In the genomic region with DNA sequence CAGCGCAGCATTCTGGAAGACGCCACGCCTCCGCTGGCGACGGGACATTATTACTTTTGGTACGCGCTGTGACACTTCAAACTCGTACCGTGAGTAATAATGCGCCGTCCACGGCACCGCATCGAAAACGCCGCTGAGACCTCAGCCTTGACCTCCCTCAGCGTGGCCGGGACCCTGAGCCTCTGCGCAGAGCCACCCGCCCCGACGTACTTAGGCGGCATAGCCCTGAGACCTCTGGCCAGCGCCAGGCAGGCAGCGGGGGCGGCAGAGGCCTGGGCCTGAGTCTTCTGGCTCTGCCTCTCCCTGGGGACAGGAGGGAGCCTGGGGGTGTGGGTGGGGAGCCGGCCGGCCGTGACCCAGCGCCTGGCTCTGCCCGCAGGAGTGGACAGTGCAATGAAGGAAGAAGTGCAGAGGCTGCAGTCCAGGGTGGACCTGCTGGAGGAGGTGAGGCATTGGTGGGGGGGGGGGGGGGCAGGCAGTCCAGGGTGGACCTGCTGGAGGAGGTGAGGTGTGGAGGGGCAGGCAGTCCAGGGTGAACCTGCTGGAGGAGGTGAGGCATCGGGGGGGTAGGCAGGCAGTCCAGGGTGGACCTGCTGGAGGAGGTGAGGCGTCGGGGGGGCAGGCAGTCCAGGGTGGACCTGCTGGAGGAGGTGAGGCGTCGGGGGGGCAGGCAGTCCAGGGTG, we compare ENCODE assay signal across 20 cellular contexts. TPM values are rescaled to one million over a fixed set of nuclear protein-coding genes. Genes with fewer than 3 reads are reported as not detected.
DNase-seq lines count a peak whose midpoint lies in the region; ATAC-seq, FAIRE-seq and TF ChIP-seq lines count a peak whose summit lies in the region.
"Had no signal": no experiment of that assay in that cellular context is flagged by ENCODE, and none has a peak within 500 bp of the region (broad histone marks: within the 10 kb centered on the region; RNA-seq: fewer than 3 reads in every experiment).

No MANE protein-coding gene starts in this region.

- POLR2A ChIA-PET in H1 (lab: Charles Lee; ENCODE audit: partially characterized antibody) = interaction anchor here (0.9 to 3.2 kb wide), 2 partner anchors 12 to 26 kb away, joined by 3 to 15 read pairs; no protein-coding TSS in a partner anchor

- no peak overlapping the region for H3K23ac ChIP-seq in H1 (ENCODE audit: insufficient read length)

- no peak overlapping the region for H3K18ac ChIP-seq in H1 (ENCODE audit: extremely low read depth, low read length)

- no peak overlapping the region for H2AK5ac ChIP-seq in H1 (ENCODE audit: low read depth, low read length)

- no peaks in the 10 kb centered on the region for H3K79me1 ChIP-seq in H1 (ENCODE audit: low read depth, low read length)

- no peak overlapping the region for H2BK20ac ChIP-seq in H1 (ENCODE audit: low read length)

- CTCF ChIA-PET in H1 (lab: Charles Lee; ENCODE audit: partially characterized antibody) = interaction anchor here (0.6 to 6.5 kb wide), 31 partner anchors 9 to 893 kb away, joined by 3 to 125 read pairs (median 6); a partner anchor contains a TSS

- H2AFZ ChIP-seq in GM23248 (no peak overlapping the region), H1 (ENCODE audit: low read length) (no peak overlapping the region)

- TF ChIP-seq EP300 in H1 (IDR thresholded peaks at IDR 0.05; ENCODE audit: borderline replicate concordance in 1 of 2, low read depth in 2 of 2, low read length in 2 of 2) = no peak

- H3K36me3 ChIP-seq in BE2C (no peaks in the 10 kb centered on the region), GM23248 (ENCODE audit: low read depth) (no peaks in the 10 kb centered on the region), H1 (ENCODE audit: control insufficient read depth in 2 of 4, insufficient read depth in 4 of 4, low read length in 3 of 4) (no peaks in the 10 kb centered on the region; a peak in 2 of 8 replicates), mucosa of descending colon (ENCODE audit: low read depth) (no peaks in the 10 kb centered on the region)
- H3K36me3 ChIP-seq: ovary had no signal

- DNase-seq in BE2C (peak; percentile 63), GM23248 (peak; percentile 39), H1 (ENCODE audit: low read depth in 1 of 2, low spot score in 2 of 2) (no peak), mucosa of descending colon (peak in 1 of 3 donors; percentile 37), NCI-H2107 treated with DMSO at 0.1 percent for 48 hours (lab: John Stamatoyannopoulos, UW; ENCODE audit: unreplicated experiment) (no peak), GM03348 (ENCODE audit: low spot score) (no peak)
- DNase-seq: effector memory CD4-positive, alpha-beta T cell; natural killer cell; NCI-H524 treated with DMSO at 0.1 percent for 48 hours had no signal

- H4K8ac ChIP-seq in H1 (ENCODE audit: extremely low read depth, insufficient read depth, low read length) = 0 out of 2 replicates have a peak overlapping the region, but pooled peaks have one; percentile 51

- H3K4ac ChIP-seq in H1 (replicated peaks; ENCODE audit: insufficient read length, low read depth, low read length) = no peak overlapping the region

- no peak overlapping the region for H4K91ac ChIP-seq in H1 (replicated peaks; ENCODE audit: insufficient read length, low read length)

- H4K5ac ChIP-seq in H1 (ENCODE audit: insufficient read length, low read depth, low read length) = no peak overlapping the region

- H3F3A ChIP-seq in GM23248 (ENCODE audit: insufficient read depth) = no peaks in the 10 kb centered on the region

- intact Hi-C loops in mucosa of descending colon (cut with DNase I, micrococcal nuclease) = no loop called here

- H3K23me2 ChIP-seq in H1 (ENCODE audit: low read depth, low read length) = no peaks in the 10 kb centered on the region; the same call in 1 of the 2 replicates

- no peak for TF ChIP-seq CTCF in BE2C (IDR thresholded peaks at IDR 0.05; ENCODE audit: low read depth, low read length)
- no peak for TF ChIP-seq CTCF in H1 (IDR thresholded peaks at IDR 0.05; ENCODE audit: control extremely low read depth in 1 of 3, insufficient read depth in 1 of 3, low read depth in 1 of 3, low read length in 3 of 3)
- TF ChIP-seq CTCF in mucosa of descending colon (IDR thresholded peaks at IDR 0.05) = no peak

- peak; percentile 1 for ATAC-seq in mucosa of descending colon
- ATAC-seq in HG03432 (IDR thresholded peaks at IDR 0.05; ENCODE audit: unreplicated experiment) = no peak
- ATAC-seq: esophagus mucosa; stimulated activated memory B cell treated with anti-CD40 and anti-IgM and Interleukin-4, amounts not matched to agents 10 μg/mL and 1 μg/mL and 100 μg/mL, for 72 hours had no signal

- no peak overlapping the region for H2BK120ac ChIP-seq in H1 (replicated peaks; ENCODE audit: low read depth, low read length)

- H3K79me2 ChIP-seq in GM23248 (ENCODE audit: insufficient read depth) (no peaks in the 10 kb centered on the region), H1 (ENCODE audit: control insufficient read depth in 1 of 2, insufficient read depth in 2 of 2, low read length in 2 of 2) (no peaks in the 10 kb centered on the region)

- H3K4me1 ChIP-seq in BE2C (peaks cover 4% of the 10 kb centered on the region; the same call in 1 of the 2 replicates), GM23248 (ENCODE audit: insufficient read depth) (no peaks in the 10 kb centered on the region), H1 (replicated peaks in 1 of 4; ENCODE audit: control insufficient read depth in 3 of 4, insufficient read depth in 4 of 4, low read length in 3 of 4) (peaks cover 0 to 4% (median 3%) of the 10 kb centered on the region in 4 experiments; a peak in 4 of 7 replicates), mucosa of descending colon (ENCODE audit: low read depth) (peaks cover 24% of the 10 kb centered on the region)

- H3K4me2 ChIP-seq in GM23248 (ENCODE audit: unreplicated experiment) = no peak overlapping the region
- H3K4me2 ChIP-seq in H1 (ENCODE audit: insufficient read depth in 1 of 2, low read depth in 2 of 2, low read length in 2 of 2) = no peak overlapping the region

- H3K9me3 ChIP-seq in BE2C = no peaks in the 10 kb centered on the region
- H3K9me3 ChIP-seq in GM23248 (ENCODE audit: low read depth) = no peaks in the 10 kb centered on the region
- no peaks in the 10 kb centered on the region for H3K9me3 ChIP-seq in H1 (ENCODE audit: insufficient read depth in 2 of 2, low read depth in 1 of 2, low read length in 1 of 2)
- no peaks in the 10 kb centered on the region for H3K9me3 ChIP-seq in mucosa of descending colon
- H3K9me3 ChIP-seq: MG63, ovary, vagina had no signal

- H2BK5ac ChIP-seq in H1 (ENCODE audit: low read depth, low read length) = no peak overlapping the region

- 48 to 56% methylated on average over 27 to 37 of the region's 37 CpGs for WGBS in GM23248 (ENCODE audit: low coverage in 1 of 2, low lambda C conversion rate in 2 of 2, missing lambda C conversion rate in 2 of 2), 2 experiments
- 96% methylated on average over 26 of the region's 37 CpGs; no CpG with 5 or more reads in 1 of the 2 experiments for WGBS in H1 (ENCODE audit: extremely low coverage in 1 of 2, insufficient coverage in 1 of 2, insufficient read length in 1 of 2, insufficient replicate concordance in 2 of 2, low coverage in 1 of 2, low lambda C conversion rate in 2 of 2, missing lambda C conversion rate in 1 of 2), 2 experiments

- H3K14ac ChIP-seq in H1 (ENCODE audit: insufficient read length) = no peak overlapping the region

- in situ Hi-C loops in GM23248 (cut with MboI) = no loop called here

- H3K9ac ChIP-seq in GM23248 = no peak overlapping the region
- no peak overlapping the region for H3K9ac ChIP-seq in H1 (replicated peaks in 1 of 4; ENCODE audit: extremely low read depth in 1 of 4, low read depth in 3 of 4, low read length in 3 of 4)

- no peak for TF ChIP-seq RAD21 in H1 (IDR thresholded peaks at IDR 0.05 in 1 of 2, conservative IDR thresholded peaks at IDR 0.05 in 1 of 2; ENCODE audit: low read depth in 2 of 2, low read length in 2 of 2)

- peaks cover 13% of the 10 kb centered on the region for H3K27me3 ChIP-seq in BE2C
- no peaks in the 10 kb centered on the region for H3K27me3 ChIP-seq in GM23248 (replicated peaks; ENCODE audit: insufficient read depth)
- no peaks in the 10 kb centered on the region for H3K27me3 ChIP-seq in H1 (replicated peaks in 1 of 4; ENCODE audit: control insufficient read depth in 3 of 4, extremely low read depth in 1 of 4, insufficient read depth in 3 of 4, low read length in 3 of 4)
- H3K27me3 ChIP-seq: MG63, vagina had no signal

- no peak overlapping the region for H2BK15ac ChIP-seq in H1 (ENCODE audit: low read length)

- H3K27ac ChIP-seq in GM23248 (no peak overlapping the region), H1 (ENCODE audit: low read depth, low read length) (no peak overlapping the region)
- H3K27ac ChIP-seq: ovary, vagina had no signal

- H3K9me2 ChIP-seq in GM23248 (ENCODE audit: insufficient read depth) = no peaks in the 10 kb centered on the region

- no peak for FAIRE-seq in H1 (lab: Jason Lieb, UNC)
- FAIRE-seq: frontal cortex, keratinocyte, RCC 7860 had no signal

- no peak overlapping the region for H3K4me3 ChIP-seq in BE2C (ENCODE audit: low read depth, low read length)
- no peak overlapping the region for H3K4me3 ChIP-seq in GM23248
- no peak overlapping the region for H3K4me3 ChIP-seq in H1 (ENCODE audit: extremely low read depth in 1 of 4, insufficient read depth in 2 of 4, low read depth in 3 of 4, low read length in 4 of 4)
- no peak overlapping the region for H3K4me3 ChIP-seq in mucosa of descending colon
- H3K4me3 ChIP-seq: MG63, ovary had no signal

- H4K20me1 ChIP-seq in GM23248 (ENCODE audit: insufficient read depth) (no peaks in the 10 kb centered on the region), H1 (replicated peaks in 1 of 2; ENCODE audit: control insufficient read depth in 1 of 2, insufficient read depth in 2 of 2, low read length in 2 of 2) (peaks cover 0 to 9% of the 10 kb centered on the region in 2 experiments)

- H3K56ac ChIP-seq in H1 (replicated peaks; ENCODE audit: insufficient read length, low read depth, low read length) = no peak overlapping the region

- no peak for TF ChIP-seq POLR2A in H1 (IDR thresholded peaks at IDR 0.05; ENCODE audit: control extremely low read depth in 1 of 2, low read depth in 2 of 2, low read length in 2 of 2)

- no peak overlapping the region for H2BK12ac ChIP-seq in H1 (ENCODE audit: low read depth, low read length)

RNA-seq across cellular contexts. Expression of a gene that starts 8.0 kb away (rescaled TPM):
- polyA plus RNA-seq in BE2C (2012; ENCODE audit: insufficient read depth, insufficient read length, low read depth) = 154 TPM
- total RNA-seq in GM23248 (2014; rRNA removed; shearing (Covaris generic)) = 13.7 and 15.3 TPM in 2 replicates
- polyA plus RNA-seq in GM23248 (2016; fragmentation: Nextera tagmentation; extraction: Ambion mirVana) (15.3 and 15.7 TPM in 2 replicates), H1 (2011; rRNA removed) (53.4 and 82.5 TPM in 2 replicates)
- 37.8 and 39.8 TPM in 2 replicates for total RNA-seq in H1 (2021; fragmentation: NEBNext Ultra II Directional; extraction: Animal tissue kit (Norgen Biotek cat#: 25700))
- 63.0 TPM for polyA plus RNA-seq in H1 (2011; cell fraction: cytosol; rRNA removed)
- polyA plus RNA-seq in H1 (2011; cell fraction: nucleus; rRNA removed) = 82.5 TPM
- 17.3 to 46.4 TPM (median 40.7 TPM) in 4 replicates for polyA plus RNA-seq in H1 (2012, experiment 1 of 2)
- polyA plus RNA-seq in H1 (2012, experiment 2 of 2) = 43.2 TPM
- 66.8 TPM for polyA plus RNA-seq in H1 (2013, experiment 1 of 2)
- 68.8 TPM for polyA plus RNA-seq in H1 (2013, experiment 2 of 2)
- 7.2 and 9.3 TPM in 2 replicates for polyA minus RNA-seq in H1 (2011; rRNA and poly(A)+ RNA removed)
- 30.7 TPM for polyA minus RNA-seq in H1 (2011; cell fraction: cytosol; rRNA and poly(A)+ RNA removed)
- polyA minus RNA-seq in H1 (2011; cell fraction: nucleus; rRNA and poly(A)+ RNA removed) = 12.8 TPM
- 10 to 100 TPM; 15.9 to 43.4 (median 18.9) TPM for total RNA-seq in mucosa of descending colon
- total RNA-seq: CD4-positive, alpha-beta T cell had no signal
- polyA plus RNA-seq: IgD-negative memory B cell had no signal

RNA-seq across cellular contexts. Expression of a gene that starts 16.5 kb away (rescaled TPM):
- polyA plus RNA-seq in BE2C (2012; ENCODE audit: insufficient read depth, insufficient read length, low read depth) = 82.5 TPM
- 50.8 and 58.3 TPM in 2 replicates for total RNA-seq in GM23248 (2014; rRNA removed; shearing (Covaris generic))
- polyA plus RNA-seq in GM23248 (2016; fragmentation: Nextera tagmentation; extraction: Ambion mirVana) (68.7 and 80.3 TPM in 2 replicates), H1 (2011; rRNA removed) (37.6 and 52.1 TPM in 2 replicates)
- 30.5 and 31.6 TPM in 2 replicates for total RNA-seq in H1 (2021; fragmentation: NEBNext Ultra II Directional; extraction: Animal tissue kit (Norgen Biotek cat#: 25700))
- 36.0 TPM for polyA plus RNA-seq in H1 (2011; cell fraction: cytosol; rRNA removed)
- polyA plus RNA-seq in H1 (2011; cell fraction: nucleus; rRNA removed) = 44.9 TPM
- 16.4 to 27.5 TPM (median 25.2 TPM) in 4 replicates for polyA plus RNA-seq in H1 (2012, experiment 1 of 2)
- 26.0 TPM for polyA plus RNA-seq in H1 (2012, experiment 2 of 2)
- polyA plus RNA-seq in H1 (2013, experiment 1 of 2) = 32.4 TPM
- polyA plus RNA-seq in H1 (2013, experiment 2 of 2) = 37.1 TPM
- polyA minus RNA-seq in H1 (2011; rRNA and poly(A)+ RNA removed) = 9.3 and 15.5 TPM in 2 replicates
- 19.5 TPM for polyA minus RNA-seq in H1 (2011; cell fraction: cytosol; rRNA and poly(A)+ RNA removed)
- 12.9 TPM for polyA minus RNA-seq in H1 (2011; cell fraction: nucleus; rRNA and poly(A)+ RNA removed)
- 100 to 1,000 TPM; 113 to 296 (median 152) TPM for total RNA-seq in mucosa of descending colon

RNA-seq across cellular contexts. Expression of a gene that starts 41.7 kb away (rescaled TPM):
- polyA plus RNA-seq in BE2C (2012; ENCODE audit: insufficient read depth, insufficient read length, low read depth) = 119 TPM
- not detected in 2 replicates for total RNA-seq in GM23248 (2014; rRNA removed; shearing (Covaris generic))
- polyA plus RNA-seq in GM23248 (2016; fragmentation: Nextera tagmentation; extraction: Ambion mirVana) (0.15 TPM in 1 of 2 replicates, not detected in the other), H1 (2011; rRNA removed) (64.8 and 78.8 TPM in 2 replicates)
- 32.3 and 35.3 TPM in 2 replicates for total RNA-seq in H1 (2021; fragmentation: NEBNext Ultra II Directional; extraction: Animal tissue kit (Norgen Biotek cat#: 25700))
- polyA plus RNA-seq in H1 (2011; cell fraction: cytosol; rRNA removed) = 58.4 TPM
- 75.1 TPM for polyA plus RNA-seq in H1 (2011; cell fraction: nucleus; rRNA removed)
- 19.5 to 34.6 TPM (median 30.7 TPM) in 4 replicates for polyA plus RNA-seq in H1 (2012, experiment 1 of 2)
- 28.6 TPM for polyA plus RNA-seq in H1 (2012, experiment 2 of 2)
- 28.2 TPM for polyA plus RNA-seq in H1 (2013, experiment 1 of 2)
- 28.5 TPM for polyA plus RNA-seq in H1 (2013, experiment 2 of 2)
- 13.3 and 14.7 TPM in 2 replicates for polyA minus RNA-seq in H1 (2011; rRNA and poly(A)+ RNA removed)
- 22.6 TPM for polyA minus RNA-seq in H1 (2011; cell fraction: cytosol; rRNA and poly(A)+ RNA removed)
- polyA minus RNA-seq in H1 (2011; cell fraction: nucleus; rRNA and poly(A)+ RNA removed) = 19.6 TPM
- total RNA-seq in mucosa of descending colon = 1 to 10 TPM; 1.0 to 10.0 (median 2.9) TPM
- polyA plus RNA-seq: keratinocyte had no signal

Comparison
In these comparisons a context has a peak if more than half of its experiments do, and no peak if none do; other contexts are left out.
1. DNase-seq: peak in BE2C (single experiment) and GM23248 (single experiment); none in H1 (0 of 2), NCI-H2107 treated with DMSO at 0.1 percent for 48 hours (single experiment) and GM03348 (single experiment).